Comparison of ENCODE assay signal across 23 cellular contexts in the genomic region with DNA sequence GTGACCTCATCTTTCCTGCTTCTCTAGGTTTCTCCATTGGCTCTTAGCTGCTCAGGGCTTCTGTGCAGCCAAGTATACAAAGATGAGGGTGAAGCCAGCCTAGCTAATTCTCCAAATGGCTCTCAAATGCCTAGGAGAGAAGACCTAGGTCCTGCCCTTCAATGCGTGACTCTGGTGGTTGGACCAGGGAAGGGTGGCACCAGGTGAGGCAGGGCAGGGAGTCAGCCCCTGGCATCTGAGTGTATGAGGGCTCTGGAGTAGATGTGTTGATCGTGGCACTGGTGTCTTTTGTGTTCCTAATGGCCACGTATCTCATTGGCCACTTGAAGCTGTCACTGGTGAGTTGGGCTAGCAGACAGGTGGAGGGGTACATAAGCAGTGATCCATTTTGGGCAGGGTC.
"Had no signal": no experiment of that assay in that cellular context is flagged by ENCODE, and none has a peak within 500 bp of the region (broad histone marks: within the 10 kb centered on the region; RNA-seq: fewer than 3 reads in every experiment).

No MANE protein-coding gene starts in this region.

- H3K27me3 ChIP-seq: hepatocyte, ovary, tibial nerve, uterus had no signal

- H3K27ac ChIP-seq: hepatocyte, left ventricle myocardium inferior, ovary, skin epidermis, tibial nerve, uterus had no signal

- H3K9me3 ChIP-seq: left ventricle myocardium inferior, ovary, tibial nerve, uterus had no signal

- H3K4me1 ChIP-seq: left ventricle myocardium inferior, tibial nerve, uterus had no signal

- H3K27ac Mint-ChIP-seq: naive B cell; natural killer cell treated with Interleukin-12 subunit alpha and Interleukin-12 subunit beta and Interleukin-15 and Interleukin-18, amount 100 ng/mL, for 72 hours; progenitor cell of endocrine pancreas; stimulated activated memory B cell treated with anti-CD40 and anti-IgM and Interleukin-4, amounts not matched to agents 10 μg/mL and 1 μg/mL and 100 μg/mL, for 72 hours; type B pancreatic cell had no signal

- H3K79me2 ChIP-seq: hepatocyte had no signal

- H3K4me3 ChIP-seq: hepatocyte, left ventricle myocardium inferior, lung, ovary, skin epidermis, tibial nerve, uterus had no signal

- H3K4me1 Mint-ChIP-seq: naive B cell; stimulated activated memory B cell treated with anti-CD40 and anti-IgM and Interleukin-4, amounts not matched to agents 10 μg/mL and 1 μg/mL and 100 μg/mL, for 72 hours; stimulated activated naive CD8-positive, alpha-beta T cell treated with anti-CD3 and anti-CD28 coated beads, Interleukin-15, amount 100 ng/mL, for 72 hours had no signal

- H3K4me3 Mint-ChIP-seq: mesothelial cell of epicardium; naive B cell; natural killer cell treated with Interleukin-12 subunit alpha and Interleukin-12 subunit beta and Interleukin-15 and Interleukin-18, amount 100 ng/mL, for 72 hours; stimulated activated memory B cell treated with anti-CD40 and anti-IgM and Interleukin-4, amounts not matched to agents 10 μg/mL and 1 μg/mL and 100 μg/mL, for 72 hours; stimulated activated naive CD8-positive, alpha-beta T cell treated with anti-CD3 and anti-CD28 coated beads, Interleukin-15, amount 100 ng/mL, for 72 hours; type B pancreatic cell had no signal

- H2AFZ ChIP-seq: hepatocyte had no signal

- ATAC-seq: natural killer cell treated with Interleukin-12 subunit alpha and Interleukin-12 subunit beta and Interleukin-15 and Interleukin-18, amount 100 ng/mL, for 72 hours; right cardiac atrium; sciatic nerve; stimulated activated memory B cell treated with anti-CD40 and anti-IgM and Interleukin-4, amounts not matched to agents 10 μg/mL and 1 μg/mL and 100 μg/mL, for 72 hours; stimulated activated naive CD8-positive, alpha-beta T cell treated with anti-CD3 and anti-CD28 coated beads, Interleukin-15, amount 100 ng/mL, for 72 hours had no signal

- DNase-seq: islet precursor cell; left ventricle myocardium inferior; mesendoderm; naive B cell; ovary; right cardiac atrium; stimulated activated CD4-positive, alpha-beta T cell treated with anti-CD3 and anti-CD28 coated beads, Interleukin-2, amount 100 ng/mL, for 48 hours; stimulated activated CD4-positive, alpha-beta T cell treated with anti-CD3 and anti-CD28 coated beads, Interleukin-4, amount 100 ng/mL, for 4 hours; stimulated activated CD8-positive, alpha-beta memory T cell treated with anti-CD3 and anti-CD28 coated beads, Interleukin-4, amount 100 ng/mL, for 48 hours; stimulated activated naive CD4-positive, alpha-beta T cell treated with Interleukin-2 at 50 U/mL for 16 hours; stimulated activated naive CD8-positive, alpha-beta T cell treated with anti-CD3 and anti-CD28 coated beads, Interleukin-15, amount 100 ng/mL, for 72 hours; substantia nigra; uterus had no signal

- H3K4me2 ChIP-seq: hepatocyte had no signal

- H3K36me3 Mint-ChIP-seq: natural killer cell treated with Interleukin-12 subunit alpha and Interleukin-12 subunit beta and Interleukin-15 and Interleukin-18, amount 100 ng/mL, for 72 hours had no signal

- H3K9me3 Mint-ChIP-seq: mesothelial cell of epicardium; naive B cell; natural killer cell treated with Interleukin-12 subunit alpha and Interleukin-12 subunit beta and Interleukin-15 and Interleukin-18, amount 100 ng/mL, for 72 hours; stimulated activated memory B cell treated with anti-CD40 and anti-IgM and Interleukin-4, amounts not matched to agents 10 μg/mL and 1 μg/mL and 100 μg/mL, for 72 hours; stimulated activated naive CD8-positive, alpha-beta T cell treated with anti-CD3 and anti-CD28 coated beads, Interleukin-15, amount 100 ng/mL, for 72 hours; type B pancreatic cell had no signal

- H3K27me3 Mint-ChIP-seq: naive B cell; natural killer cell treated with Interleukin-12 subunit alpha and Interleukin-12 subunit beta and Interleukin-15 and Interleukin-18, amount 100 ng/mL, for 72 hours; progenitor cell of endocrine pancreas; stimulated activated memory B cell treated with anti-CD40 and anti-IgM and Interleukin-4, amounts not matched to agents 10 μg/mL and 1 μg/mL and 100 μg/mL, for 72 hours; stimulated activated naive CD8-positive, alpha-beta T cell treated with anti-CD3 and anti-CD28 coated beads, Interleukin-15, amount 100 ng/mL, for 72 hours; type B pancreatic cell had no signal

- H3K36me3 ChIP-seq: ovary, uterus had no signal
